In genomic region chr4:56466910-56467283, GRCh38 we compare ENCODE assay signal across 8 cellular contexts. TPM values are rescaled to one million over a fixed set of nuclear protein-coding genes. Genes with fewer than 3 reads are reported as not detected.
A peak's percentile ranks its signal among the peaks of the same experiment; 100 is the strongest.
DNase-seq lines count a peak whose midpoint lies in the region; TF ChIP-seq lines count a peak whose summit lies in the region.

No MANE protein-coding gene starts in this region.

- no peak for TF ChIP-seq CTCF in GM20000 (IDR thresholded peaks at IDR 0.05; ENCODE audit: extremely low read depth, missing control alignments)
- no peak for TF ChIP-seq CTCF in ovary (IDR thresholded peaks at IDR 0.05)

- peak overlapping the region; percentile 90 to 97 for H3K27ac ChIP-seq in esophagus (ENCODE audit: low read depth in 2 of 2, low read length in 1 of 2)
- H3K27ac ChIP-seq in ovary = peak overlapping the region; percentile 53 to 83

- H3K4me1 ChIP-seq in esophagus (ENCODE audit: control insufficient read depth in 2 of 2, insufficient read depth in 2 of 2, low read length in 1 of 2) (peaks cover 0 to 7% of the 10 kb centered on the region in 2 donors), ovary (ENCODE audit: insufficient read depth) (peaks cover 12% of the 10 kb centered on the region)

- peak overlapping the region; percentile 79 to 100 for H3K4me3 ChIP-seq in esophagus (ENCODE audit: low read depth in 1 of 2, low read length in 2 of 2)
- H3K4me3 ChIP-seq in ovary = peak overlapping the region; percentile 94

- WGBS in esophagus, 2 donors = 0 to 1% methylated on average over 8 of the region's 8 CpGs
- WGBS in ovary, 3 donors = 0 to 1% (median 0%) methylated on average over 8 of the region's 8 CpGs

- no peak for TF ChIP-seq POLR2A in ovary (IDR thresholded peaks at IDR 0.05)

- H3K27me3 ChIP-seq in esophagus (ENCODE audit: control insufficient read depth in 1 of 2, insufficient read depth in 2 of 2, low read length in 2 of 2) = no peaks in the 10 kb centered on the region
- H3K27me3 ChIP-seq in ovary = no peaks in the 10 kb centered on the region

- no peak for TF ChIP-seq EP300 in ovary (IDR thresholded peaks at IDR 0.05)

- H3K36me3 ChIP-seq in esophagus (ENCODE audit: control insufficient read depth in 2 of 2, insufficient read depth in 2 of 2, low read length in 1 of 2) = peaks cover 2% of the 10 kb centered on the region in 2 donors
- H3K36me3 ChIP-seq in ovary = no peaks in the 10 kb centered on the region

- H3K9me3 ChIP-seq in esophagus (ENCODE audit: control insufficient read depth in 2 of 2, insufficient read depth in 1 of 2, low read depth in 1 of 2, low read length in 1 of 2) (no peaks in the 10 kb centered on the region), ovary (no peaks in the 10 kb centered on the region)

- intact Hi-C loops in ovary (cut with DNase I) = no loop called here

- DNase-seq in GM20000 (ENCODE audit: low spot score) (peak; percentile 10), RPMI8226 (peak; percentile 3), ovary (no peak), OCI-M2 (lab: John Stamatoyannopoulos, UW; ENCODE audit: unreplicated experiment) (no peak), SKM-1 treated with dmso at 0.1 percent for 144 hours (lab: John Stamatoyannopoulos, UW; ENCODE audit: unreplicated experiment) (no peak), GM19240 (ENCODE audit: insufficient read length, low spot score) (no peak)
- DNase-seq in stimulated activated CD4-positive, alpha-beta T cell treated with anti-CD3 and anti-CD28 coated beads, Interleukin-4, amount 100 ng/mL, for 24 hours = no peak

RNA-seq across cellular contexts. Expression of gene SRP72, which starts 0.5 kb away (rescaled TPM):
- polyA plus RNA-seq in esophagus = 10 to 100 TPM; 22.6 to 28.8 TPM
- total RNA-seq in ovary = 100 to 1,000 TPM in 2 of 7 donors, 10 to 100 TPM in 5; 48.6 to 128 (median 88.7) TPM
- polyA plus RNA-seq in ovary = 10 to 100 TPM; 33.8 to 78.8 TPM

RNA-seq across cellular contexts. Expression of gene PAICS, which starts 30.8 kb away (rescaled TPM):
- polyA plus RNA-seq in esophagus (10 to 100 TPM; 46.0 to 62.7 TPM), ovary (10 to 100 TPM; 29.0 to 53.4 TPM)
- 10 to 100 TPM; 17.2 to 83.0 (median 48.3) TPM for total RNA-seq in ovary

RNA-seq across cellular contexts. Expression of gene PPAT, which starts 31.5 kb away (rescaled TPM):
- polyA plus RNA-seq in esophagus (1 to 10 TPM; 2.6 to 3.8 TPM), ovary (1 to 10 TPM; 4.7 to 8.0 TPM)
- 10 to 100 TPM in 6 of 7 donors, 1 to 10 TPM in 1; 6.2 to 14.8 (median 12.5) TPM for total RNA-seq in ovary

RNA-seq across cellular contexts. Expression of gene ARL9, which starts 38.7 kb away (rescaled TPM):
- polyA plus RNA-seq in esophagus (under 1 TPM; 0.34 to 0.37 TPM), ovary (1 to 10 TPM in 1 of 2 donors, under 1 TPM in 1; 0.81 to 1.1 TPM)
- 1 to 10 TPM in 2 of 7 donors, under 1 TPM in 3, not detected in 2; 0.47 to 1.3 (median 0.88) TPM for total RNA-seq in ovary

Comparison
In these comparisons a context has a peak if more than half of its experiments do, and no peak if none do; other contexts are left out.
1. DNase-seq: peak in GM20000 (single experiment) and RPMI8226 (single experiment); none in ovary (0 of 5), stimulated activated CD4-positive, alpha-beta T cell treated with anti-CD3 and anti-CD28 coated beads, Interleukin-4, amount 100 ng/mL, for 24 hours (single experiment), OCI-M2 (single experiment), SKM-1 treated with dmso at 0.1 percent for 144 hours (single experiment) and GM19240 (single experiment).